8 cellular contexts compared by ENCODE assay signal in the genomic region with DNA sequence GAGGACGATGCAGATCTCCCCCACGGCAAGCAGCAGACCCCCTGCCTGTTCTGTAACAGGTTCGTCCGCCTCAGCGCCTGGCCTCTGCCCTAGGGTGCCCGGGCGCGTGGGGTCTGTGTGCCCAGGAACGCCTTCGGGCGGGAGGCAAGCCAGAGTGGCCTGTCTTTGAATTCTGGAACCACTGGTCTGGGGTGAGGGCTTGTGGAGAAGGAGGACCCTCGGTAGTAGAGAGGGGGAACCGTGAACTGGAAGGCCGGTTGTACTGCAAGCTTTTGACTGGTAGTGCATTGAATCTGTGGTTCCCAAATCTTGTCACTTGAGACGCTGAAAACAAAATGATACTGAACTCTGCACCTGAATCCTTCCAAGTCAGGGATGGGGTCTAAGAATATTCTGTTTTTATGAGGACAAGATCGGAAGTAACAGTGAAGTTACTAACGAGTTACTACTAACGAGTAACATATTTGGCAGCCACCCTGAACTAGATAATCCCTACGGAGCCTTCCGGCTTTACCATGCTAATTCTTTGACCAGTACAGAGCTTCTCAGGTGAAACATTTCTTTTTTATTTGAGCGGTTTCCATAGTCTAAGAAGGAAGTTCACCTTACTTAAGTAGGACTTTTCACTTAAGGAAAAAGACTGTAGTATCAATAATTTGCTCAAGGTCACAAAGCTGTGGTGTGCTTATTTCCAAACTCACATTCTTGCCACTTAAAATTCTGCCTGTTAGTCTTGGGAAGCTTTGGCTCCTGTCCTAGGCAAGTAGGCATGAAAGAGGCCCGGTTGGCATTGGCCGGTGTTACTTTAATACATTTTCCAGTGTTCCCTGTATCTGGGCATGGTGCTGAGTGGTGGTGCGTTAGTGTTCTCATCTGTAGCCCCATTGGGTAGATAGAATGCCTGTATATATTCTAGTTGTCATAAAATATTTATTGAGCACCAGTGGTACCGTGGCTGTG. TPM values are rescaled to one million over a fixed set of nuclear protein-coding genes. Genes with fewer than 3 reads are reported as not detected.
DNase-seq lines count a peak whose midpoint lies in the region; ATAC-seq, FAIRE-seq and TF ChIP-seq lines count a peak whose summit lies in the region.

No MANE protein-coding gene starts in this region.

- dilution Hi-C loops in keratinocyte (cut with MboI; ENCODE audit: extremely low pct_ligation_motif_present, low sequenced_read_pairs): no loop called here

- no peak for TF ChIP-seq CTCF in astrocyte of the cerebellum (IDR thresholded peaks at IDR 0.05; ENCODE audit: low read depth, low read length, missing control alignments)
- no peak for TF ChIP-seq CTCF in keratinocyte (optimal IDR thresholded peaks at IDR 0.05 in 1 of 3, IDR thresholded peaks at IDR 0.05 in 1 of 3, conservative IDR thresholded peaks at IDR 0.05 in 1 of 3; ENCODE audit: extremely low read depth in 1 of 3, insufficient read depth in 2 of 3, low read length in 3 of 3)

- H3K27me3 ChIP-seq in keratinocyte (ENCODE audit: control insufficient read depth, extremely low read depth, insufficient read depth, low read length) (no peaks in the 10 kb centered on the region), subcutaneous abdominal adipose tissue (ENCODE audit: control insufficient read depth in 5 of 5, insufficient read depth in 4 of 5, low read length in 5 of 5) (no peaks in the 10 kb centered on the region)

- H3K4me1 ChIP-seq in keratinocyte (ENCODE audit: control insufficient read depth, extremely low read depth, insufficient read depth, low read length) (peaks cover 5% of the 10 kb centered on the region), subcutaneous abdominal adipose tissue (ENCODE audit: control insufficient read depth in 5 of 5, insufficient read depth in 5 of 5, low read length in 5 of 5) (peaks cover 0 to 25% (median 19%) of the 10 kb centered on the region in 5 donors)

- H3K4me3 ChIP-seq in astrocyte of the cerebellum (ENCODE audit: low read depth, low read length) (peak overlapping the region; percentile 83), keratinocyte (ENCODE audit: control insufficient read depth in 2 of 3, extremely low read depth in 1 of 3, insufficient read depth in 2 of 3, low read depth in 1 of 3, low read length in 3 of 3) (peak overlapping the region; percentile 74 to 98 (median 84)), subcutaneous abdominal adipose tissue (ENCODE audit: low read depth in 1 of 5, low read length in 5 of 5) (peak overlapping the region; percentile 69 to 100 (median 95))

- H3K27ac ChIP-seq in keratinocyte (ENCODE audit: control insufficient read depth, insufficient read depth, low read length): peak overlapping the region; percentile 92
- peak overlapping the region; percentile 82 for H3K27ac ChIP-seq in subcutaneous abdominal adipose tissue (ENCODE audit: low read depth, low read length)

- DNase-seq in activated T-cell treated with anti-CD3 and anti-CD28 coated beads for 24 hours (ENCODE audit: low read depth) (peak; percentile 23), NCI-H345 (lab: John Stamatoyannopoulos, UW) (peak; percentile 16), astrocyte of the cerebellum (ENCODE audit: low read depth) (no peak), keratinocyte (ENCODE audit: low read depth, low spot score) (no peak), NCI-H128 (lab: John Stamatoyannopoulos, UW; ENCODE audit: unreplicated experiment) (no peak)
- DNase-seq in activated T-cell treated with anti-CD3 and anti-CD28 coated beads, Interleukin-2, amount 50 U/mL, for 1 hour: no peak

- in situ Hi-C loops in astrocyte of the cerebellum (cut with HindIII; ENCODE audit: low sequenced_read_pairs): no loop called here

- peaks cover 15% of the 10 kb centered on the region for H3K79me2 ChIP-seq in keratinocyte (ENCODE audit: control insufficient read depth, insufficient read depth, low read length)

- no peaks in the 10 kb centered on the region for H4K20me1 ChIP-seq in keratinocyte (ENCODE audit: control insufficient read depth, extremely low read depth, insufficient read depth, low read length)

- H2AFZ ChIP-seq in keratinocyte (ENCODE audit: control insufficient read depth, low read length): peak overlapping the region; percentile 89

- H3K9me3 ChIP-seq in keratinocyte (ENCODE audit: control insufficient read depth, low read depth, low read length) (no peaks in the 10 kb centered on the region), subcutaneous abdominal adipose tissue (ENCODE audit: control insufficient read depth in 5 of 5, low read length in 5 of 5) (no peaks in the 10 kb centered on the region)

- H3K4me2 ChIP-seq in keratinocyte (ENCODE audit: control insufficient read depth, extremely low read depth, insufficient read depth, low read depth, low read length): peak overlapping the region; percentile 87

- FAIRE-seq in keratinocyte (lab: Jason Lieb, UNC): no peak

- H3K9ac ChIP-seq in keratinocyte (ENCODE audit: control insufficient read depth, extremely low read depth, insufficient read depth, low read length): peak overlapping the region; percentile 98
- peak overlapping the region; percentile 75 to 93 (median 90) for H3K9ac ChIP-seq in subcutaneous abdominal adipose tissue (ENCODE audit: low read length in 5 of 5)

- H3K36me3 ChIP-seq in keratinocyte (ENCODE audit: control insufficient read depth in 2 of 2, extremely low read depth in 1 of 2, insufficient read depth in 2 of 2, low read length in 2 of 2) (peaks cover 0 to 7% of the 10 kb centered on the region in 2 experiments), subcutaneous abdominal adipose tissue (ENCODE audit: control insufficient read depth in 5 of 5, insufficient read depth in 5 of 5, low read length in 5 of 5) (peaks cover under 1 to 19% (median 6%) of the 10 kb centered on the region in 5 donors)

- no peaks in the 10 kb centered on the region for H3K9me1 ChIP-seq in keratinocyte (ENCODE audit: control insufficient read depth, extremely low read depth, insufficient read depth, low read length)

- ATAC-seq in HG02610 (IDR thresholded peaks at IDR 0.05; ENCODE audit: unreplicated experiment): peak; percentile 1

RNA-seq across cellular contexts. Expression of a gene that starts 0.9 kb away (rescaled TPM):
- 17.2 to 29.4 TPM (median 18.0 TPM) in 3 replicates for polyA plus RNA-seq in keratinocyte
- 19.4 TPM for polyA plus RNA-seq in keratinocyte (2011; ENCODE audit: low read depth)
- polyA plus RNA-seq in keratinocyte (2011; cell fraction: cytosol; rRNA removed): 14.3 and 24.9 TPM in 2 replicates
- polyA plus RNA-seq in keratinocyte (2011; cell fraction: nucleus; rRNA removed): 17.3 and 19.5 TPM in 2 replicates
- polyA plus RNA-seq in keratinocyte (2012; ENCODE audit: low replicate concordance): 16.6 and 18.6 TPM in 2 replicates
- 2.2 to 22.2 TPM (median 9.4 TPM) in 3 replicates for polyA minus RNA-seq in keratinocyte
- polyA minus RNA-seq in keratinocyte (2011; cell fraction: cytosol; rRNA and poly(A)+ RNA removed): 15.9 TPM
- polyA minus RNA-seq in keratinocyte (2011; cell fraction: nucleus; rRNA and poly(A)+ RNA removed): 16.0 and 25.6 TPM in 2 replicates

RNA-seq across cellular contexts. Expression of a gene that starts 24.9 kb away (rescaled TPM):
- polyA plus RNA-seq in keratinocyte: 34.9 to 46.0 TPM (median 45.1 TPM) in 3 replicates
- polyA plus RNA-seq in keratinocyte (2011; ENCODE audit: low read depth): 97.0 TPM
- polyA plus RNA-seq in keratinocyte (2011; cell fraction: cytosol; rRNA removed): 55.5 and 67.5 TPM in 2 replicates
- polyA plus RNA-seq in keratinocyte (2011; cell fraction: nucleus; rRNA removed): 37.4 and 45.8 TPM in 2 replicates
- 34.9 and 67.6 TPM in 2 replicates for polyA plus RNA-seq in keratinocyte (2012; ENCODE audit: low replicate concordance)
- 3.1 to 26.9 TPM (median 21.4 TPM) in 3 replicates for polyA minus RNA-seq in keratinocyte
- polyA minus RNA-seq in keratinocyte (2011; cell fraction: cytosol; rRNA and poly(A)+ RNA removed): 26.5 TPM
- 9.2 and 16.6 TPM in 2 replicates for polyA minus RNA-seq in keratinocyte (2011; cell fraction: nucleus; rRNA and poly(A)+ RNA removed)

Comparison
In these comparisons a context has a peak if more than half of its experiments do, and no peak if none do; other contexts are left out.
1. DNase-seq: peak in activated T-cell treated with anti-CD3 and anti-CD28 coated beads for 24 hours (single experiment) and NCI-H345 (single experiment); none in activated T-cell treated with anti-CD3 and anti-CD28 coated beads, Interleukin-2, amount 50 U/mL, for 1 hour (single experiment), astrocyte of the cerebellum (single experiment), keratinocyte (single experiment) and NCI-H128 (single experiment).
2. Peak in every context shown above with its lines, with median percentiles within 50 percentile points of each other: H3K4me3 ChIP-seq.